In the genomic region with DNA sequence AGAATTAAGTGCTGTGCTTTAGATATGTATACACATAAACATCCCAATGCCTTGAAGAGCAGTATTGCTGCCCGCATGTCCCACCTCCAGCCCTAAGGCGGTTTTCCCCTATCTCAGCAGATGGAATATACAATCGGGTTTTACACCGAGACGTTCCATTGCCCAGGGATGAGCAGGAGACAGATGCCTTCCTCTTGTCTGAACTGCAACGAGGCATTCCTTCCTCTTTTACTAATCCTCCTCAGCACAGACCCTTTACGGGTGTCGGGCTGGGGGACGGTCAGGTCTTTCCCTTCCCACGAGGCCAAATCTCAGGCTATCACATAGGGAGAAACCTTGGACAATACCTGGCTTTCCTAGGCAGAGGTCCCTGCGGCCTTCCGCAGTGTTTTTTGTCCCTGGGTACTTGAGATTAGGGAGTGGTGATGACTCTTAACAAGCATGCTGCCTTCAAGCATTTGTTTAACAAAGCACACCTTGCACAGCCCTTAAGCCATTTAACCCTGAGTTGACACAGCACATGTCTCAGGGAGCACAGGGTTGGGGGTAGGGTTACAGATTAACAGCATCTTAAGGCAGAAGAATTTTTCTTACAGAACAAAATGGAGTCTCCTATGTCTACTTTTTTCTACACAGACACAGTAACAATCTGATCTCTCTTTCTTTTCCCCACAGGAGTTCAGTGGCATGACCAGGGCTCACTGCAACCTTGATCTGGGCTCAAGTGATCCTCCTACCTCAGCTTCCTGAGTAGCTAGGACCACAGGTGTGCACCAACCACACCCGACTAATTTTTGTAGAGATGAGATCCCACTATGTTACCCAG, we compare ENCODE assay signal across 12 cellular contexts. TPM values are rescaled to one million over a fixed set of nuclear protein-coding genes. Genes with fewer than 3 reads are reported as not detected.
DNase-seq lines count a peak whose midpoint lies in the region; ATAC-seq and TF ChIP-seq lines count a peak whose summit lies in the region.
"Not testable (repeated sequence)": the region's sequence is repeated elsewhere in the genome, so short reads cannot be mapped to it uniquely, and the experiment has no call there.
"Had no signal": no experiment of that assay in that cellular context is flagged by ENCODE, and none has a peak within 500 bp of the region (broad histone marks: within the 10 kb centered on the region; RNA-seq: fewer than 3 reads in every experiment).

No MANE protein-coding gene starts in this region.

- not testable (repeated sequence) for H2BK120ac ChIP-seq in mesendoderm (ENCODE audit: low read depth, low read length)

- not testable (repeated sequence) for H3K9ac ChIP-seq in mesendoderm (ENCODE audit: low read length)

- not testable (repeated sequence) for TF ChIP-seq CTCF in 22Rv1 (IDR thresholded peaks at IDR 0.05); GM23338 (conservative IDR thresholded peaks at IDR 0.05; ENCODE audit: low read depth in 2 of 2); WERI-Rb-1 (IDR thresholded peaks at IDR 0.05; ENCODE audit: low read depth, low read length); hepatocyte (IDR thresholded peaks at IDR 0.05; ENCODE audit: poor library complexity)

- H3K4me3 Mint-ChIP-seq in GM23338, result peak overlapping the region; percentile 45; the same call in 1 of the 3 replicates
- H3K4me3 Mint-ChIP-seq in activated naive CD8-positive, alpha-beta T cell treated with anti-CD3 and anti-CD28 coated beads, Interleukin-2, amount 50 U/mL, for 24 hours; stimulated activated effector memory CD8-positive, alpha-beta T cell treated with anti-CD3 and anti-CD28 coated beads, Interleukin-12 subunit alpha, Interleukin-12 subunit beta, amount 100 ng/mL, for 72 hours: not testable (repeated sequence)

- H4K20me1 ChIP-seq in GM23338 (replicated peaks; ENCODE audit: insufficient read depth), result peaks cover 11% of the 10 kb centered on the region
- H4K20me1 ChIP-seq in hepatocyte (ENCODE audit: insufficient read depth, poor library complexity, severe bottlenecking), result not testable (repeated sequence)

- H3K27ac Mint-ChIP-seq in GM23338, result peak overlapping the region; percentile 95
- peak overlapping the region; percentile 59 for H3K27ac Mint-ChIP-seq in activated naive CD8-positive, alpha-beta T cell treated with anti-CD3 and anti-CD28 coated beads, Interleukin-2, amount 50 U/mL, for 24 hours
- peak overlapping the region; percentile 91 for H3K27ac Mint-ChIP-seq in stimulated activated effector memory CD8-positive, alpha-beta T cell treated with anti-CD3 and anti-CD28 coated beads, Interleukin-12 subunit alpha, Interleukin-12 subunit beta, amount 100 ng/mL, for 72 hours

- peaks cover 51% of the 10 kb centered on the region for H3K4me1 Mint-ChIP-seq in GM23338
- peaks cover 33% of the 10 kb centered on the region for H3K4me1 Mint-ChIP-seq in activated naive CD8-positive, alpha-beta T cell treated with anti-CD3 and anti-CD28 coated beads, Interleukin-2, amount 50 U/mL, for 24 hours
- H3K4me1 Mint-ChIP-seq in stimulated activated effector memory CD8-positive, alpha-beta T cell treated with anti-CD3 and anti-CD28 coated beads, Interleukin-12 subunit alpha, Interleukin-12 subunit beta, amount 100 ng/mL, for 72 hours, result peaks cover 24% of the 10 kb centered on the region

- WGBS in hepatocyte (ENCODE audit: low lambda C conversion rate, missing lambda C conversion rate), result 34% methylated on average over 13 of the region's 13 CpGs
- no CpG with 5 or more reads among the region's 13 CpGs for WGBS in mesendoderm (ENCODE audit: extremely low coverage, insufficient coverage, low lambda C conversion rate)

- not testable (repeated sequence) for H3K9me3 ChIP-seq in WERI-Rb-1 (ENCODE audit: severe bottlenecking); hepatocyte (ENCODE audit: low read depth)

- H3K23ac ChIP-seq in mesendoderm (ENCODE audit: low read length), result not testable (repeated sequence)

- not testable (repeated sequence) for H3K9me3 Mint-ChIP-seq in GM23338; activated naive CD8-positive, alpha-beta T cell treated with anti-CD3 and anti-CD28 coated beads, Interleukin-2, amount 50 U/mL, for 24 hours; stimulated activated effector memory CD8-positive, alpha-beta T cell treated with anti-CD3 and anti-CD28 coated beads, Interleukin-12 subunit alpha, Interleukin-12 subunit beta, amount 100 ng/mL, for 72 hours

- not testable (repeated sequence) for H4K5ac ChIP-seq in mesendoderm (ENCODE audit: low read length)

- not testable (repeated sequence) for H3K9me2 ChIP-seq in GM23338 (ENCODE audit: insufficient read depth); hepatocyte (replicated peaks; ENCODE audit: insufficient read depth)

- H3K79me1 ChIP-seq in mesendoderm (ENCODE audit: low read length), result peaks cover 10% of the 10 kb centered on the region

- H2AK5ac ChIP-seq in mesendoderm (ENCODE audit: low read length), result not testable (repeated sequence)

- not testable (repeated sequence) for H3K18ac ChIP-seq in mesendoderm (ENCODE audit: low read length)

- peaks cover 38% of the 10 kb centered on the region for H3K36me3 Mint-ChIP-seq in GM23338 (ENCODE audit: low read depth)
- peaks cover 25% of the 10 kb centered on the region for H3K36me3 Mint-ChIP-seq in activated naive CD8-positive, alpha-beta T cell treated with anti-CD3 and anti-CD28 coated beads, Interleukin-2, amount 50 U/mL, for 24 hours (ENCODE audit: low read depth)
- peaks cover 50% of the 10 kb centered on the region for H3K36me3 Mint-ChIP-seq in stimulated activated effector memory CD8-positive, alpha-beta T cell treated with anti-CD3 and anti-CD28 coated beads, Interleukin-12 subunit alpha, Interleukin-12 subunit beta, amount 100 ng/mL, for 72 hours

- not testable (repeated sequence) for ATAC-seq in GM23338; activated naive CD8-positive, alpha-beta T cell treated with anti-CD3 and anti-CD28 coated beads, Interleukin-2, amount 50 U/mL, for 24 hours; stimulated activated effector memory CD8-positive, alpha-beta T cell treated with anti-CD3 and anti-CD28 coated beads, Interleukin-12 subunit alpha, Interleukin-12 subunit beta, amount 100 ng/mL, for 72 hours

- not testable (repeated sequence) for H3K56ac ChIP-seq in mesendoderm (ENCODE audit: low read length)

- DNase-seq in GM23338 (ENCODE audit: low spot score) (peak; percentile 31), NCI-H187 treated with DMSO at 0.1 percent for 48 hours (lab: John Stamatoyannopoulos, UW) (peak; percentile 0), WERI-Rb-1 (peak; percentile 66), mesendoderm (peak; percentile 42)
- not testable (repeated sequence) for DNase-seq in activated naive CD8-positive, alpha-beta T cell treated with anti-CD3 and anti-CD28 coated beads, Interleukin-2, amount 50 U/mL, for 24 hours; hepatocyte (ENCODE audit: low spot score); stimulated activated effector memory CD8-positive, alpha-beta T cell treated with anti-CD3 and anti-CD28 coated beads, Interleukin-12 subunit alpha, Interleukin-12 subunit beta, amount 100 ng/mL, for 72 hours (ENCODE audit: low spot score in 2 of 2)

- H3K27me3 ChIP-seq in GM23338 (ENCODE audit: insufficient read depth); WERI-Rb-1 (ENCODE audit: insufficient read depth, low read depth, severe bottlenecking); hepatocyte; mesendoderm (ENCODE audit: insufficient read depth, low read length, poor library complexity): not testable (repeated sequence)

- peaks cover 24% of the 10 kb centered on the region for H3K27me3 Mint-ChIP-seq in GM23338 (ENCODE audit: insufficient read depth, low read depth, poor library complexity)
- not testable (repeated sequence) for H3K27me3 Mint-ChIP-seq in activated naive CD8-positive, alpha-beta T cell treated with anti-CD3 and anti-CD28 coated beads, Interleukin-2, amount 50 U/mL, for 24 hours

- H4K8ac ChIP-seq in mesendoderm (ENCODE audit: low read depth, low read length), result not testable (repeated sequence)

- not testable (repeated sequence) for H2AFZ ChIP-seq in GM23338, hepatocyte

- peak overlapping the region; percentile 39 for H3K4me3 ChIP-seq in GM23338
- not testable (repeated sequence) for H3K4me3 ChIP-seq in WERI-Rb-1 (ENCODE audit: low read depth, low read length); hepatocyte; mesendoderm (ENCODE audit: low read length)

- H3F3A ChIP-seq in GM23338 (replicated peaks; ENCODE audit: low read depth), result peaks cover 38% of the 10 kb centered on the region

- H3K4me1 ChIP-seq in GM23338 (ENCODE audit: insufficient read depth), result peaks cover 40% of the 10 kb centered on the region
- H3K4me1 ChIP-seq in hepatocyte (ENCODE audit: insufficient read depth), result peaks cover 39% of the 10 kb centered on the region
- not testable (repeated sequence) for H3K4me1 ChIP-seq in mesendoderm (ENCODE audit: control insufficient read depth, low read depth, low read length)

- not testable (repeated sequence) for H3K4ac ChIP-seq in mesendoderm (ENCODE audit: low read depth, low read length)

- H3K79me2 ChIP-seq in GM23338 (replicated peaks; ENCODE audit: insufficient read depth) (peaks cover 33% of the 10 kb centered on the region), hepatocyte (peaks cover 16% of the 10 kb centered on the region)
- H3K79me2 ChIP-seq in mesendoderm (ENCODE audit: control insufficient read depth, insufficient read depth, low read length), result not testable (repeated sequence)

- H3K27ac ChIP-seq in 22Rv1, result peak overlapping the region; percentile 41
- peak overlapping the region; percentile 86 for H3K27ac ChIP-seq in GM23338 (ENCODE audit: low read depth)
- peak overlapping the region; percentile 93 for H3K27ac ChIP-seq in WERI-Rb-1
- peak overlapping the region; percentile 96 for H3K27ac ChIP-seq in hepatocyte
- H3K27ac ChIP-seq in mesendoderm (ENCODE audit: low read depth, low read length), result peak overlapping the region; percentile 11

- not testable (repeated sequence) for H2BK5ac ChIP-seq in mesendoderm (ENCODE audit: low read length)

- not testable (repeated sequence) for H2BK15ac ChIP-seq in mesendoderm (replicated peaks; ENCODE audit: low read depth)

- H3K36me3 ChIP-seq in GM23338 (ENCODE audit: insufficient read depth), result peaks cover 12% of the 10 kb centered on the region
- H3K36me3 ChIP-seq in WERI-Rb-1, result peaks cover 15% of the 10 kb centered on the region
- H3K36me3 ChIP-seq in hepatocyte (replicated peaks; ENCODE audit: insufficient read depth, low read depth); mesendoderm (ENCODE audit: control insufficient read depth, insufficient read depth, low read length): not testable (repeated sequence)

- peak overlapping the region; percentile 68 for H3K4me2 ChIP-seq in GM23338
- not testable (repeated sequence) for H3K4me2 ChIP-seq in hepatocyte; mesendoderm (ENCODE audit: low read length)

RNA-seq across cellular contexts. Expression of gene C10orf95, which starts 3.5 kb away (rescaled TPM):
- total RNA-seq in GM23338 (2014; rRNA removed; shearing (Covaris generic)), result 0.69 TPM in 1 of 2 replicates, not detected in the other
- 1.1 and 1.5 TPM in 2 replicates for polyA plus RNA-seq in GM23338 (2016; fragmentation: Nextera tagmentation; extraction: Ambion mirVana)
- 5.6 and 7.7 TPM in 2 replicates for total RNA-seq in hepatocyte
- polyA plus RNA-seq in hepatocyte, result 5.2 and 8.3 TPM in 2 replicates
- 0.24 TPM for polyA plus RNA-seq in mesendoderm (2013, experiment 1 of 2)
- 0.21 TPM for polyA plus RNA-seq in mesendoderm (2013, experiment 2 of 2)
- total RNA-seq: Daoy, psoas muscle, sciatic nerve had no signal

RNA-seq across cellular contexts. Expression of gene CUEDC2, which starts 22.5 kb away (rescaled TPM):
- total RNA-seq in GM23338 (2014; rRNA removed; shearing (Covaris generic)), result 37.0 and 39.2 TPM in 2 replicates
- polyA plus RNA-seq in GM23338 (2016; fragmentation: Nextera tagmentation; extraction: Ambion mirVana), result 37.3 and 47.3 TPM in 2 replicates
- 37.9 and 45.4 TPM in 2 replicates for total RNA-seq in hepatocyte
- polyA plus RNA-seq in hepatocyte, result 77.9 and 79.9 TPM in 2 replicates
- 39.1 TPM for polyA plus RNA-seq in mesendoderm (2013, experiment 1 of 2)
- 40.9 TPM for polyA plus RNA-seq in mesendoderm (2013, experiment 2 of 2)

RNA-seq across cellular contexts. Expression of gene FBXL15, which starts 34.2 kb away (rescaled TPM):
- total RNA-seq in GM23338 (2014; rRNA removed; shearing (Covaris generic)), result 29.7 and 36.1 TPM in 2 replicates
- polyA plus RNA-seq in GM23338 (2016; fragmentation: Nextera tagmentation; extraction: Ambion mirVana) (18.4 and 18.5 TPM in 2 replicates), hepatocyte (42.3 and 47.4 TPM in 2 replicates)
- total RNA-seq in hepatocyte, result 16.3 and 25.0 TPM in 2 replicates
- polyA plus RNA-seq in mesendoderm (2013, experiment 1 of 2), result 5.0 TPM
- polyA plus RNA-seq in mesendoderm (2013, experiment 2 of 2), result 4.6 TPM

RNA-seq across cellular contexts. Expression of gene PSD, which starts 36.3 kb away (rescaled TPM):
- total RNA-seq in GM23338 (2014; rRNA removed; shearing (Covaris generic)), result 4.0 and 6.8 TPM in 2 replicates
- 1.9 and 2.7 TPM in 2 replicates for polyA plus RNA-seq in GM23338 (2016; fragmentation: Nextera tagmentation; extraction: Ambion mirVana)
- 9.9 and 13.1 TPM in 2 replicates for total RNA-seq in hepatocyte
- polyA plus RNA-seq in hepatocyte, result 20.1 and 21.5 TPM in 2 replicates
- 0.44 TPM for polyA plus RNA-seq in mesendoderm (2013, experiment 1 of 2)
- 0.53 TPM for polyA plus RNA-seq in mesendoderm (2013, experiment 2 of 2)
- total RNA-seq: mesenteric fat pad had no signal

RNA-seq across cellular contexts. Expression of gene ACTR1A, which starts 47.6 kb away (rescaled TPM):
- 96.9 and 101 TPM in 2 replicates for total RNA-seq in GM23338 (2014; rRNA removed; shearing (Covaris generic))
- polyA plus RNA-seq in GM23338 (2016; fragmentation: Nextera tagmentation; extraction: Ambion mirVana), result 39.4 and 41.2 TPM in 2 replicates
- total RNA-seq in hepatocyte, result 84.1 and 90.7 TPM in 2 replicates
- polyA plus RNA-seq in hepatocyte, result 80.5 and 86.7 TPM in 2 replicates
- 47.3 TPM for polyA plus RNA-seq in mesendoderm (2013, experiment 1 of 2)
- polyA plus RNA-seq in mesendoderm (2013, experiment 2 of 2), result 49.0 TPM

Comparison
In these comparisons a context has a peak if more than half of its experiments do, and no peak if none do; other contexts are left out.
1. H3K27ac ChIP-seq: peak in every context shown above with its lines; median percentile 96 in hepatocyte; 93 in WERI-Rb-1; 86 in GM23338; 41 in 22Rv1; 11 in mesendoderm.